1 cellular context compared by ENCODE assay signal in the genomic region with DNA sequence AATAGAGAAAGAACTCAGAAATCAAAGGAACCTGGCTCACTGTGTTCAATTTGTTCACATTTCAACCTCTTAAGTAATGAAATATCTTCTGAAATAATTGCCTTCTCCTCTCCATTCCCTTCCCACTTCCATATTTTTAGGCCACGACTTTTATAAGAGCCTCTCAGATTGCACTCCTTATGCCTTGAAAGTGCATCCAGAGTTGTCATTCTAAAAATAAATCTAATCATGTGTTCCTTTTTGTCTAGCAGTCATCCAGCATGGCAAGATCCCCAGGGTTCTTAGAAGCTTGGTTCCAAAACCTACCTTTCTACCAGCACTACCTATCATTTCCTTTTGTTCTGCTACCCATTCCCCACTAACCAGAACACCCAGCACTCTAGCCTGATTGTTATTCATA.
TF ChIP-seq lines count a peak whose summit lies in the region.

No MANE protein-coding gene starts in this region.

TF ChIP-seq in WTC11, 78 proteins besides CTCF, POLR2A, EP300 and RAD21 (continued from another document):
- TF ChIP-seq, protein P1, sequence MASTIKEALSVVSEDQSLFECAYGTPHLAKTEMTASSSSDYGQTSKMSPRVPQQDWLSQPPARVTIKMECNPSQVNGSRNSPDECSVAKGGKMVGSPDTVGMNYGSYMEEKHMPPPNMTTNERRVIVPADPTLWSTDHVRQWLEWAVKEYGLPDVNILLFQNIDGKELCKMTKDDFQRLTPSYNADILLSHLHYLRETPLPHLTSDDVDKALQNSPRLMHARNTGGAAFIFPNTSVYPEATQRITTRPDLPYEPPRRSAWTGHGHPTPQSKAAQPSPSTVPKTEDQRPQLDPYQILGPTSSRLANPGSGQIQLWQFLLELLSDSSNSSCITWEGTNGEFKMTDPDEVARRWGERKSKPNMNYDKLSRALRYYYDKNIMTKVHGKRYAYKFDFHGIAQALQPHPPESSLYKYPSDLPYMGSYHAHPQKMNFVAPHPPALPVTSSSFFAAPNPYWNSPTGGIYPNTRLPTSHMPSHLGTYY (CRISPR knock-in tag; IDR thresholded peaks at IDR 0.05): no peak
- no peak for TF ChIP-seq NR3C1 (CRISPR knock-in tag; conservative IDR thresholded peaks at IDR 0.05; ENCODE audit: low read depth)
